Comparison of ENCODE assay signal across 18 cellular contexts in genomic region chr14:37650356-37651037, GRCh38. TPM values are rescaled to one million over a fixed set of nuclear protein-coding genes. Genes with fewer than 3 reads are reported as not detected.
DNase-seq lines count a peak whose midpoint lies in the region; ATAC-seq and TF ChIP-seq lines count a peak whose summit lies in the region.
"Had no signal": no experiment of that assay in that cellular context is flagged by ENCODE, and none has a peak within 500 bp of the region (broad histone marks: within the 10 kb centered on the region; RNA-seq: fewer than 3 reads in every experiment).

No MANE protein-coding gene starts in this region.

- H3K9me3 ChIP-seq in RWPE2 (ENCODE audit: severe bottlenecking) (no peaks in the 10 kb centered on the region), psoas muscle (no peaks in the 10 kb centered on the region), smooth muscle cell (replicated peaks; ENCODE audit: low read depth) (no peaks in the 10 kb centered on the region), spleen (no peaks in the 10 kb centered on the region)
- H3K9me3 ChIP-seq: heart left ventricle had no signal

- H3K4me2 ChIP-seq in smooth muscle cell, result no peak overlapping the region

- WGBS in psoas muscle, 3 donors, result 55 to 60% (median 57%) methylated on average over 5 of the region's 5 CpGs
- 69% methylated on average over 5 of the region's 5 CpGs for WGBS in smooth muscle cell (ENCODE audit: low lambda C conversion rate)
- 58 to 66% (median 63%) methylated on average over 5 of the region's 5 CpGs for WGBS in spleen, 5 donors

- H3K79me2 ChIP-seq in smooth muscle cell (ENCODE audit: low read depth), result no peaks in the 10 kb centered on the region

- no peaks in the 10 kb centered on the region for H3F3A ChIP-seq in smooth muscle cell (ENCODE audit: low read depth)

- H3K4me3 ChIP-seq in RWPE2 (ENCODE audit: severe bottlenecking) (no peak overlapping the region), psoas muscle (no peak overlapping the region), smooth muscle cell (no peak overlapping the region), spleen (no peak overlapping the region)
- H3K4me3 ChIP-seq: heart left ventricle had no signal

- H3K27ac ChIP-seq in RWPE2 (ENCODE audit: poor library complexity, severe bottlenecking), result no peak overlapping the region
- no peak overlapping the region for H3K27ac ChIP-seq in psoas muscle
- no peak overlapping the region for H3K27ac ChIP-seq in smooth muscle cell (ENCODE audit: low read depth)
- no peak overlapping the region for H3K27ac ChIP-seq in spleen
- H3K27ac ChIP-seq: heart left ventricle had no signal

- ATAC-seq in RWPE2 (ENCODE audit: low read depth) (peak; percentile 25; the same call in 1 of the 3 replicates), psoas muscle (no peak), GM21619 (IDR thresholded peaks at IDR 0.05; ENCODE audit: unreplicated experiment) (no peak)
- ATAC-seq: heart left ventricle had no signal

- TF ChIP-seq POLR2A in spleen (IDR thresholded peaks at IDR 0.05), result no peak

- H4K20me1 ChIP-seq in smooth muscle cell (ENCODE audit: low read depth), result no peaks in the 10 kb centered on the region

- H3K36me3 ChIP-seq in RWPE2 (ENCODE audit: low read depth) (no peaks in the 10 kb centered on the region), psoas muscle (ENCODE audit: insufficient read depth in 1 of 2, low read depth in 1 of 2) (no peaks in the 10 kb centered on the region), smooth muscle cell (ENCODE audit: low read depth) (no peaks in the 10 kb centered on the region), spleen (no peaks in the 10 kb centered on the region)
- H3K36me3 ChIP-seq: heart left ventricle had no signal

- H3K9ac ChIP-seq in smooth muscle cell (ENCODE audit: low read depth), result no peak overlapping the region

- DNase-seq in DMS53 treated with DMSO at 0.1 percent for 48 hours (lab: John Stamatoyannopoulos, UW; ENCODE audit: unreplicated experiment) (peak; percentile 13), NCI-H1417 (lab: John Stamatoyannopoulos, UW) (peak in 2 of 3 experiments; percentile 46 to 88), RWPE2 (ENCODE audit: low spot score) (no peak), kidney tubule cell (ENCODE audit: low spot score) (peak; percentile 10), psoas muscle (no peak), smooth muscle cell (lab: John Stamatoyannopoulos, UW; ENCODE audit: unreplicated experiment) (no peak), spleen (no peak)
- DNase-seq: activated CD4-positive, alpha-beta T cell treated with anti-CD3 and anti-CD28 coated beads, Interleukin-2, amount 10 ng/mL, durations not matched to agents 24 days and 14 days; activated naive CD8-positive, alpha-beta T cell treated with anti-CD3 and anti-CD28 coated beads for 36 hours; AML-193; cerebellar nuclear complex; heart left ventricle; NCI-H524; Right ventricle myocardium superior; small intestine; stimulated activated naive CD4-positive, alpha-beta T cell had no signal

- no peak for TF ChIP-seq CTCF in RWPE2 (IDR thresholded peaks at IDR 0.05; ENCODE audit: poor library complexity, severe bottlenecking)
- TF ChIP-seq CTCF in psoas muscle (IDR thresholded peaks at IDR 0.05), result no peak
- no peak for TF ChIP-seq CTCF in smooth muscle cell (IDR thresholded peaks at IDR 0.05; ENCODE audit: borderline replicate concordance, insufficient read depth, poor library complexity, severe bottlenecking)
- no peak for TF ChIP-seq CTCF in spleen (IDR thresholded peaks at IDR 0.05 in 8 of 11, conservative IDR thresholded peaks at IDR 0.05 in 3 of 11)

- H3K27me3 ChIP-seq in RWPE2 (ENCODE audit: insufficient read depth, poor library complexity, severe bottlenecking) (no peaks in the 10 kb centered on the region), psoas muscle (ENCODE audit: insufficient read depth in 3 of 3, low read length in 2 of 3) (peaks cover 0 to 4% (median 0%) of the 10 kb centered on the region in 3 donors), smooth muscle cell (ENCODE audit: low read depth) (peaks cover 3% of the 10 kb centered on the region), spleen (replicated peaks in 1 of 7) (no peaks in the 10 kb centered on the region)

- H3K4me1 ChIP-seq in RWPE2 (ENCODE audit: insufficient read depth, poor library complexity, severe bottlenecking) (peaks cover 21% of the 10 kb centered on the region), psoas muscle (no peaks in the 10 kb centered on the region), smooth muscle cell (ENCODE audit: low read depth) (peaks cover 6% of the 10 kb centered on the region), spleen (no peaks in the 10 kb centered on the region)
- H3K4me1 ChIP-seq: heart left ventricle had no signal

- intact Hi-C loops in psoas muscle (cut with DNase I) (no loop called here), spleen (cut with DNase I; ENCODE audit: low total_unique reads) (no loop called here)

- H2AFZ ChIP-seq in smooth muscle cell (ENCODE audit: low read depth), result no peak overlapping the region

RNA-seq across cellular contexts. Expression of gene TTC6, which starts 55.1 kb away (rescaled TPM):
- total RNA-seq in psoas muscle (not detected), smooth muscle cell (not detected in 2 replicates), spleen (not detected)
- polyA plus RNA-seq in psoas muscle (not detected), smooth muscle cell (not detected in 2 replicates), spleen (not detected)
- total RNA-seq: activated CD4-positive, alpha-beta T cell treated with anti-CD3 and anti-CD28 coated beads, Interleukin-2, amount 10 ng/mL, durations not matched to agents 24 days and 14 days; activated naive CD8-positive, alpha-beta T cell treated with anti-CD3 and anti-CD28 coated beads for 36 hours; heart left ventricle; Right ventricle myocardium superior; T-helper 2 cell treated with Interferon-gamma antibody and Interleukin-4, amounts not matched to agents 100 ng/mL and 5 ng/mL, for 36 hours had no signal
- polyA plus RNA-seq: heart left ventricle had no signal

RNA-seq across cellular contexts. Expression of gene FOXA1, which starts 55.4 kb away (rescaled TPM):
- total RNA-seq in psoas muscle, result not detected
- polyA plus RNA-seq in psoas muscle, result under 1 TPM in 1 of 3 donors, not detected in 2; 0.01 TPM
- 0.18 and 0.99 TPM in 2 replicates for total RNA-seq in smooth muscle cell
- polyA plus RNA-seq in smooth muscle cell, result 0.74 TPM in 1 of 2 replicates, not detected in the other
- total RNA-seq in spleen, result not detected
- not detected for polyA plus RNA-seq in spleen
- total RNA-seq: activated CD4-positive, alpha-beta T cell treated with anti-CD3 and anti-CD28 coated beads, Interleukin-2, amount 10 ng/mL, durations not matched to agents 24 days and 14 days; activated naive CD8-positive, alpha-beta T cell treated with anti-CD3 and anti-CD28 coated beads for 36 hours; heart left ventricle; Right ventricle myocardium superior; T-helper 2 cell treated with Interferon-gamma antibody and Interleukin-4, amounts not matched to agents 100 ng/mL and 5 ng/mL, for 36 hours had no signal
- polyA plus RNA-seq: heart left ventricle had no signal

Comparison
In these comparisons a context has a peak if more than half of its experiments do, and no peak if none do; other contexts are left out.
1. DNase-seq: peak in DMS53 treated with DMSO at 0.1 percent for 48 hours (single experiment), NCI-H1417 (2 of 3) and kidney tubule cell (single experiment); none in RWPE2 (single experiment), psoas muscle (0 of 2), smooth muscle cell (single experiment) and spleen (single experiment).